In the genomic region with DNA sequence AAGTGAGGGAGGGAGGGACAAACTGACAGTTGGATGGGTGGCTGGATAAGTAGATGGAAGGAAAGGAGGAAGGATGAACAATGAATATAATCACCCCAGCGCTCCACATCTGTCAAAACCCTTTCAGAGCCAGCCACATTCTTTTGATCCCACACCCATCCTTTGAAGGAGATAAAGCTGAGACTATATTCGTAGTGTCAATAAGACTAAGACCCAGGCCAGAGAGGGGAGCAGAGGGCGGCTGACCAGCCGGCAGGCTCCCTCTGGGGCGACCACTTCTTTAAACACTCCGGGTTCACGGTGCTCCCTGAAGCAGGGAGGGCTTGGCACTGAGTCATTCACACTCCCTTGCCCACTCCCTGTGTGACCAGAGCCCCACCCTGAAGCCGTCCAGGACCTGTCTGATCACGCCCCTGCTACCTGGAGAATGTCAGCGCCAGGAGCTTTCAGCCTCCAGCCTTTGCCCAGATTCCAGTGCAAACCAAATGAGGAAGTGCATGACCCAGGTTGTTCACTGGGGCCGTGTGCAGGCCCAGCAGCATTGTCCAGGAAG, we compare ENCODE assay signal across 15 cellular contexts. TPM values are rescaled to one million over a fixed set of nuclear protein-coding genes. Genes with fewer than 3 reads are reported as not detected.
DNase-seq lines count a peak whose midpoint lies in the region; ATAC-seq lines count a peak whose summit lies in the region.
"Had no signal": no experiment of that assay in that cellular context is flagged by ENCODE, and none has a peak within 500 bp of the region (broad histone marks: within the 10 kb centered on the region; RNA-seq: fewer than 3 reads in every experiment).

No MANE protein-coding gene starts in this region.

- POLR2A ChIA-PET in CD8-positive, alpha-beta memory T cell (lab: Charles Lee) = no interaction called here

- no peak overlapping the region for H3K27ac ChIP-seq in CD8-positive, alpha-beta memory T cell (ENCODE audit: low read depth, low read length)
- H3K27ac ChIP-seq: lower lobe of right lung, WERI-Rb-1 had no signal

- peaks cover 3% of the 10 kb centered on the region for H3K27me3 ChIP-seq in adipocyte (replicated peaks; ENCODE audit: control insufficient read depth, insufficient read depth, low read length)
- H3K27me3 ChIP-seq in CD8-positive, alpha-beta memory T cell (ENCODE audit: insufficient read depth, low read length, poor library complexity, severe bottlenecking) = no peaks in the 10 kb centered on the region
- H3K27me3 ChIP-seq in H7 (ENCODE audit: control insufficient read depth, insufficient read depth, low read length) = no peaks in the 10 kb centered on the region

- CTCF ChIA-PET in CD8-positive, alpha-beta memory T cell (lab: Charles Lee) = no interaction called here

- intact Hi-C loops in left colon (cut with DNase I, micrococcal nuclease) = no loop called here

- no peaks in the 10 kb centered on the region for H3K9me3 ChIP-seq in adipocyte (ENCODE audit: control insufficient read depth, low read length)
- H3K9me3 ChIP-seq in CD8-positive, alpha-beta memory T cell (ENCODE audit: low read length) = no peaks in the 10 kb centered on the region
- H3K9me3 ChIP-seq: lower lobe of right lung had no signal

- ATAC-seq in left colon (peak; percentile 80), GM19035 (IDR thresholded peaks at IDR 0.05; ENCODE audit: unreplicated experiment) (no peak)

- DNase-seq in SKM-1 treated with dmso at 0.1 percent for 144 hours (lab: John Stamatoyannopoulos, UW; ENCODE audit: unreplicated experiment) = peak; percentile 30
- DNase-seq in SKM-1 (lab: John Stamatoyannopoulos, UW; ENCODE audit: unreplicated experiment) = no peak
- peak; percentile 11 for DNase-seq in adipocyte (ENCODE audit: low read depth)
- peak; percentile 85 to 96 for DNase-seq in left colon
- peak; percentile 92 for DNase-seq in ureter (ENCODE audit: low spot score)
- DNase-seq in CD8-positive, alpha-beta memory T cell = no peak
- DNase-seq in H7 = no peak
- DNase-seq: caudate nucleus, foreskin fibroblast, HFFc6, lower lobe of right lung, NCI-H1105, retina, WERI-Rb-1 had no signal

- H3K4me1 Mint-ChIP-seq in CD8-positive, alpha-beta memory T cell = no peaks in the 10 kb centered on the region

- H3K27ac Mint-ChIP-seq in CD8-positive, alpha-beta memory T cell = no peak overlapping the region
- H3K27ac Mint-ChIP-seq: HFFc6 had no signal

- peaks cover 1 to 5% of the 10 kb centered on the region in 2 donors for H3K27me3 Mint-ChIP-seq in CD8-positive, alpha-beta memory T cell

- no peaks in the 10 kb centered on the region for H3K9me3 Mint-ChIP-seq in CD8-positive, alpha-beta memory T cell
- H3K9me3 Mint-ChIP-seq: HFFc6 had no signal

- H3K4me3 Mint-ChIP-seq in CD8-positive, alpha-beta memory T cell = no peak overlapping the region
- H3K4me3 Mint-ChIP-seq: HFFc6 had no signal

- H3K9ac ChIP-seq in adipocyte (ENCODE audit: low read length) = no peak overlapping the region

- H3K4me3 ChIP-seq in adipocyte (ENCODE audit: low read length) (no peak overlapping the region), H7 (ENCODE audit: insufficient read depth, low read depth, low read length) (no peak overlapping the region)
- no peak overlapping the region for H3K4me3 ChIP-seq in CD8-positive, alpha-beta memory T cell (ENCODE audit: low read length)
- H3K4me3 ChIP-seq: lower lobe of right lung had no signal

- H3K4me1 ChIP-seq in adipocyte (ENCODE audit: control insufficient read depth, insufficient read depth, low read length) = peaks cover 26% of the 10 kb centered on the region
- no peaks in the 10 kb centered on the region for H3K4me1 ChIP-seq in CD8-positive, alpha-beta memory T cell (ENCODE audit: insufficient read depth, low read length)

- H3K36me3 Mint-ChIP-seq in CD8-positive, alpha-beta memory T cell = no peaks in the 10 kb centered on the region

- no peaks in the 10 kb centered on the region for H3K36me3 ChIP-seq in adipocyte (ENCODE audit: control insufficient read depth, insufficient read depth, low read length, severe bottlenecking)
- H3K36me3 ChIP-seq in CD8-positive, alpha-beta memory T cell (ENCODE audit: insufficient read depth, low read length) = no peaks in the 10 kb centered on the region
- H3K36me3 ChIP-seq in H7 (replicated peaks; ENCODE audit: control insufficient read depth, insufficient read depth, low read length) = no peaks in the 10 kb centered on the region
- H3K36me3 ChIP-seq: lower lobe of right lung, WERI-Rb-1 had no signal

RNA-seq across cellular contexts. Expression of a gene that starts 34.3 kb away (rescaled TPM):
- 10 to 100 TPM; 19.4 to 32.4 TPM for total RNA-seq in left colon
- total RNA-seq in ureter = 61.8 TPM
- total RNA-seq in CD8-positive, alpha-beta memory T cell = under 1 TPM; 0.11 to 0.13 TPM
- polyA plus RNA-seq in CD8-positive, alpha-beta memory T cell = 0.06 TPM
- 34.7 and 40.2 TPM in 2 replicates for total RNA-seq in H7 (2014; rRNA removed; shearing (Covaris generic))

Comparison
In these comparisons a context has a peak if more than half of its experiments do, and no peak if none do; other contexts are left out.
1. DNase-seq: peak in SKM-1 treated with dmso at 0.1 percent for 144 hours (single experiment), adipocyte (single experiment), left colon (2 of 2) and ureter (single experiment); none in SKM-1 (single experiment), CD8-positive, alpha-beta memory T cell (0 of 5) and H7 (single experiment).
2. RNA of a gene that starts 34.3 kb away (total RNA-seq): 61.8 TPM in ureter (single experiment), 34.7 to 40.2 TPM in H7 and 19.4 to 32.4 TPM in left colon; 0.11 to 0.13 TPM in CD8-positive, alpha-beta memory T cell; every median in the first group is over 10 times any median in the second.